8 cellular contexts compared by ENCODE assay signal in the genomic region with DNA sequence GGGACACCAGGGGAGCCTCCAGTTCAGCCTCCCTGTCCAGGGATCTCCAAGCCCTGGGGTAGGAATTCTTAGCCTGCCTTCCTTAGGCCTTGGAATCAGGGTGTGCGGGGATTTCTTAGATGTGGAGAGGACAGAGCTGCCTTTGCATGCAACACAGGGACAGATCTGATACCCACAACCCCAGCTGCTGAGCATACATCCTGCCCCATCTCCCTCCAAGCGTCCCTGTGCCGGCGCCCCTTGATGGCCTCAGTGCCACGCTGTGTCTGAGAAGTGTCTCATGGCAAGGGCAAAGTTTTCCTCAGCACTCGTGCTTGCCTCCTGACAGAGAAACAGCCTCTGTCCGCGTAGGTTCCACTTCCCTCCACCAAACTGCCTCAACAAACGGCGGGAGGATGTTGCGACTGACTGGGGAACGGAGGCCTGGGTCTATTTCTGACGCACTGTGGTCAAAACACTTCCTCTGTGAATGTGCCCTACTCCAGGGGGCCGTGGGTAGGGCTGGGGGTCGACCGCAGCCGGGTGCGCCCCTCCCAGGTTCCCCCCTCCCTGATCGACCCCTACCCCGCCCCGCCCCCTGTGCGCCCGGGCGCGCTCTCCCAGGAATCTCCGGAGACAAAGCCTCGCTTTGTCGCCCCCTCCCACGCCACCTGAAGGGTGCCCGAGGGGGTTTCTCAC. TPM values are rescaled to one million over a fixed set of nuclear protein-coding genes. Genes with fewer than 3 reads are reported as not detected.
DNase-seq lines count a peak whose midpoint lies in the region; ATAC-seq and TF ChIP-seq lines count a peak whose summit lies in the region.

No MANE protein-coding gene starts in this region.

- no peaks in the 10 kb centered on the region for H3K9me3 ChIP-seq in thymus (ENCODE audit: control insufficient read depth)

- no peaks in the 10 kb centered on the region for H3K9me3 Mint-ChIP-seq in HFFc6
- no peaks in the 10 kb centered on the region for H3K9me3 Mint-ChIP-seq in neural crest cell

- H3K4me1 Mint-ChIP-seq in HFFc6 (ENCODE audit: low read depth), result peaks cover 45% of the 10 kb centered on the region
- peaks cover 31% of the 10 kb centered on the region for H3K4me1 Mint-ChIP-seq in neural crest cell

- H3K36me3 ChIP-seq in thymus (ENCODE audit: control insufficient read depth, insufficient read depth), result peaks cover 8% of the 10 kb centered on the region

- H3K27ac Mint-ChIP-seq in HFFc6, result peak overlapping the region; percentile 94
- H3K27ac Mint-ChIP-seq in neural crest cell (ENCODE audit: unreplicated experiment), result peak overlapping the region; percentile 98

- no peak for DNase-seq in HFFc6
- DNase-seq in NCI-H748 treated with DMSO at 0.1 percent for 48 hours (lab: John Stamatoyannopoulos, UW), result peak; percentile 39
- DNase-seq in activated CD8-positive, alpha-beta memory T cell treated with anti-CD3 and anti-CD28 coated beads, Interleukin-2, amount 50 U/mL, for 1 hour (ENCODE audit: extremely low read depth), result peak; percentile 77
- DNase-seq in epithelial cell of proximal tubule (ENCODE audit: low read depth), result no peak
- no peak for DNase-seq in neural crest cell (ENCODE audit: low read depth, low spot score)
- no peak for DNase-seq in left lobe of liver (ENCODE audit: low spot score)

- H3K4me3 Mint-ChIP-seq in HFFc6 (peak overlapping the region; percentile 99), neural crest cell (peak overlapping the region; percentile 95)

- H3K27me3 Mint-ChIP-seq in HFFc6 (ENCODE audit: insufficient read depth) (peaks cover 6% of the 10 kb centered on the region), neural crest cell (ENCODE audit: low read depth) (peaks cover 2% of the 10 kb centered on the region)

- peak overlapping the region; percentile 93 for H3K27ac ChIP-seq in thymus (ENCODE audit: low read depth)

- peak overlapping the region; percentile 71 for H3K4me3 ChIP-seq in GM12875 (ENCODE audit: low read depth, low read length)
- H3K4me3 ChIP-seq in epithelial cell of proximal tubule (ENCODE audit: low read depth, low read length), result peak overlapping the region; percentile 89
- peak overlapping the region; percentile 85 for H3K4me3 ChIP-seq in thymus (ENCODE audit: low read length)

- H3K36me3 Mint-ChIP-seq in HFFc6 (ENCODE audit: low read depth) (peaks cover 4% of the 10 kb centered on the region; the same call in 1 of the 2 replicates), neural crest cell (ENCODE audit: low read depth) (no peaks in the 10 kb centered on the region)

- no peak for ATAC-seq in left lobe of liver

- 1% methylated on average over 30 of the region's 30 CpGs for WGBS in thymus

- H3K4me1 ChIP-seq in thymus (ENCODE audit: control insufficient read depth, insufficient read depth, low read length), result peaks cover 23% of the 10 kb centered on the region

- no peaks in the 10 kb centered on the region for H3K27me3 ChIP-seq in thymus (ENCODE audit: control insufficient read depth, insufficient read depth)

- TF ChIP-seq CTCF in GM12875 (IDR thresholded peaks at IDR 0.05; ENCODE audit: borderline replicate concordance, insufficient read depth, low read depth, low read length) (no peak), HFFc6 (IDR thresholded peaks at IDR 0.05) (no peak), epithelial cell of proximal tubule (conservative IDR thresholded peaks at IDR 0.05; ENCODE audit: low read depth, low read length) (no peak), neural crest cell (conservative IDR thresholded peaks at IDR 0.05) (no peak)

RNA-seq across cellular contexts. Expression of a gene that starts 0.9 kb away (rescaled TPM):
- total RNA-seq in HFFc6 (2021; fragmentation: NEBNext Ultra II Directional; extraction: Animal tissue kit (Norgen Biotek cat#: 25700)), result 10 to 100 TPM; 37.9 to 44.9 (median 40.4) TPM
- total RNA-seq in epithelial cell of proximal tubule, result 21.5 and 40.1 TPM in 2 replicates
- total RNA-seq in neural crest cell, result 55.5 and 58.7 TPM in 2 replicates
- polyA plus RNA-seq in thymus, result 118 TPM
- 2.4 TPM for total RNA-seq in left lobe of liver

RNA-seq across cellular contexts. Expression of a gene that starts 14.1 kb away (rescaled TPM):
- 1 to 10 TPM; 5.0 to 7.4 (median 5.7) TPM for total RNA-seq in HFFc6 (2021; fragmentation: NEBNext Ultra II Directional; extraction: Animal tissue kit (Norgen Biotek cat#: 25700))
- total RNA-seq in epithelial cell of proximal tubule (9.1 and 9.6 TPM in 2 replicates), neural crest cell (9.7 and 10.1 TPM in 2 replicates), left lobe of liver (4.7 TPM)
- polyA plus RNA-seq in thymus, result 18.8 TPM

RNA-seq across cellular contexts. Expression of a gene that starts 14.2 kb away (rescaled TPM):
- total RNA-seq in HFFc6 (2021; fragmentation: NEBNext Ultra II Directional; extraction: Animal tissue kit (Norgen Biotek cat#: 25700)), result under 1 TPM in 5 of 6 experiments, not detected in 1; 0.21 to 0.53 (median 0.43) TPM
- total RNA-seq in epithelial cell of proximal tubule, result 0.80 and 2.5 TPM in 2 replicates
- total RNA-seq in neural crest cell, result 2.2 and 3.3 TPM in 2 replicates
- 1.4 TPM for polyA plus RNA-seq in thymus
- 0.30 TPM for total RNA-seq in left lobe of liver

RNA-seq across cellular contexts. Expression of a gene that starts 28.4 kb away (rescaled TPM):
- total RNA-seq in HFFc6 (2021; fragmentation: NEBNext Ultra II Directional; extraction: Animal tissue kit (Norgen Biotek cat#: 25700)), result 1 to 10 TPM; 5.7 to 6.3 (median 6.1) TPM
- total RNA-seq in epithelial cell of proximal tubule, result 3.6 and 8.8 TPM in 2 replicates
- total RNA-seq in neural crest cell, result 10.5 and 10.8 TPM in 2 replicates
- 9.2 TPM for polyA plus RNA-seq in thymus
- total RNA-seq in left lobe of liver, result 2.3 TPM

Comparison
In these comparisons a context has a peak if more than half of its experiments do, and no peak if none do; other contexts are left out.
1. DNase-seq: peak in NCI-H748 treated with DMSO at 0.1 percent for 48 hours (single experiment) and activated CD8-positive, alpha-beta memory T cell treated with anti-CD3 and anti-CD28 coated beads, Interleukin-2, amount 50 U/mL, for 1 hour (single experiment); none in HFFc6 (single experiment), epithelial cell of proximal tubule (single experiment), neural crest cell (single experiment) and left lobe of liver (single experiment).
2. Peak in every context shown above with its lines, with median percentiles within 50 percentile points of each other: H3K4me3 ChIP-seq.